Comparison of ENCODE assay signal across 8 cellular contexts in genomic region chr1:58249729-58250586, GRCh38.
DNase-seq lines count a peak whose midpoint lies in the region; ATAC-seq and TF ChIP-seq lines count a peak whose summit lies in the region.

No MANE protein-coding gene starts in this region.

- no peak overlapping the region for H3K27ac ChIP-seq in brain microvascular endothelial cell
- H3K27ac ChIP-seq in skeletal muscle tissue (ENCODE audit: low read depth, low read length) = no peak overlapping the region

- no peak for ATAC-seq in GM18870 (IDR thresholded peaks at IDR 0.05; ENCODE audit: unreplicated experiment)

- no peaks in the 10 kb centered on the region for H3K36me3 ChIP-seq in brain microvascular endothelial cell (replicated peaks)
- no peaks in the 10 kb centered on the region for H3K36me3 ChIP-seq in skeletal muscle tissue (ENCODE audit: control insufficient read depth in 3 of 3, insufficient read depth in 3 of 3, low read length in 3 of 3)

- DNase-seq in NCI-H1417 (lab: John Stamatoyannopoulos, UW) (peak in 2 of 3 experiments; percentile 77 to 79), NCI-H1417 treated with DMSO at 0.1 percent for 48 hours (lab: John Stamatoyannopoulos, UW) (no peak), NCI-H146 treated with DMSO at 0.1 percent for 48 hours (lab: John Stamatoyannopoulos, UW; ENCODE audit: unreplicated experiment) (peak; percentile 66), brain microvascular endothelial cell (peak; percentile 38), iPS-NIHi11 (ENCODE audit: low spot score) (peak; percentile 73)
- DNase-seq in activated CD4-positive, CD25-positive, alpha-beta regulatory T cell (lab: John Stamatoyannopoulos, UW) = no peak

- no peak for TF ChIP-seq CTCF in brain microvascular endothelial cell (IDR thresholded peaks at IDR 0.05; ENCODE audit: low read depth, low read length, missing control alignments)

- H3K27me3 ChIP-seq in brain microvascular endothelial cell (replicated peaks) (peaks cover 25% of the 10 kb centered on the region), skeletal muscle tissue (ENCODE audit: control insufficient read depth in 3 of 3, insufficient read depth in 3 of 3, low read length in 3 of 3) (peaks cover 31 to 40% (median 40%) of the 10 kb centered on the region in 3 donors)

- peaks cover 7 to 24% (median 13%) of the 10 kb centered on the region in 3 donors for H3K4me1 ChIP-seq in skeletal muscle tissue (ENCODE audit: control insufficient read depth in 3 of 3, insufficient read depth in 3 of 3, low read length in 3 of 3)

- H3K9me3 ChIP-seq in skeletal muscle tissue (ENCODE audit: control insufficient read depth in 3 of 3, low read length in 3 of 3) = no peaks in the 10 kb centered on the region

- H3K4me3 ChIP-seq in brain microvascular endothelial cell (ENCODE audit: low read depth, low read length) (peak overlapping the region; percentile 41), skeletal muscle tissue (ENCODE audit: low read length in 3 of 3) (peak overlapping the region in 2 of 3 donors; percentile 36 to 43)

- in situ Hi-C loops in brain microvascular endothelial cell (cut with HindIII; ENCODE audit: low pct_ligation_motif_present, low sequenced_read_pairs) = no loop called here

- no peak overlapping the region for H3K9ac ChIP-seq in skeletal muscle tissue (ENCODE audit: low read depth in 1 of 3, low read length in 3 of 3)

Comparison
In these comparisons a context has a peak if more than half of its experiments do, and no peak if none do; other contexts are left out.
1. DNase-seq: peak in NCI-H1417 (2 of 3), NCI-H146 treated with DMSO at 0.1 percent for 48 hours (single experiment), brain microvascular endothelial cell (single experiment) and iPS-NIHi11 (single experiment); none in NCI-H1417 treated with DMSO at 0.1 percent for 48 hours (single experiment) and activated CD4-positive, CD25-positive, alpha-beta regulatory T cell (0 of 4).